In genomic region chr9:18477719-18478118, GRCh38 we compare ENCODE assay signal across 33 cellular contexts. TPM values are rescaled to one million over a fixed set of nuclear protein-coding genes. Genes with fewer than 3 reads are reported as not detected.
DNase-seq lines count a peak whose midpoint lies in the region; ATAC-seq and TF ChIP-seq lines count a peak whose summit lies in the region.
"Had no signal": no experiment of that assay in that cellular context is flagged by ENCODE, and none has a peak within 500 bp of the region (broad histone marks: within the 10 kb centered on the region; RNA-seq: fewer than 3 reads in every experiment).

No MANE protein-coding gene starts in this region.

- H3K36me3 ChIP-seq in SK-N-SH (replicated peaks in 1 of 2; ENCODE audit: control insufficient read depth in 1 of 2, insufficient read depth in 2 of 2, low read length in 1 of 2) (peaks cover 0 to 28% of the 10 kb centered on the region in 2 experiments), brain microvascular endothelial cell (replicated peaks) (no peaks in the 10 kb centered on the region)
- H3K36me3 ChIP-seq: esophagus squamous epithelium, HAP-1, left lung had no signal

- H3K79me2 ChIP-seq in SK-N-SH (ENCODE audit: insufficient read depth): peaks cover 94% of the 10 kb centered on the region

- TF ChIP-seq CTCF in SK-N-SH (IDR thresholded peaks at IDR 0.05): peak; percentile 32
- TF ChIP-seq CTCF in brain microvascular endothelial cell (IDR thresholded peaks at IDR 0.05; ENCODE audit: low read depth, low read length, missing control alignments): peak; percentile 18
- TF ChIP-seq CTCF in mesothelial cell of epicardium (IDR thresholded peaks at IDR 0.05; ENCODE audit: unreplicated experiment): no peak

- peaks cover 52% of the 10 kb centered on the region for H3K4me1 Mint-ChIP-seq in mesothelial cell of epicardium
- H3K4me1 Mint-ChIP-seq: activated B cell treated with CpG ODN at 0.5 μM for 24 hours; central memory CD8-positive, alpha-beta T cell; stimulated activated effector memory CD8-positive, alpha-beta T cell treated with anti-CD3 and anti-CD28 coated beads, Interleukin-12 subunit alpha, Interleukin-12 subunit beta, amount 100 ng/mL, for 72 hours had no signal

- no peaks in the 10 kb centered on the region for H4K20me1 ChIP-seq in SK-N-SH (ENCODE audit: insufficient read depth)

- H3K9me2 ChIP-seq in SK-N-SH: no peaks in the 10 kb centered on the region

- H3K4me3 ChIP-seq in SK-N-SH (ENCODE audit: low read depth in 2 of 2, low read length in 1 of 2) (peak overlapping the region in 1 of 2 experiments; percentile 81; a peak in 2 of 4 replicates), brain microvascular endothelial cell (ENCODE audit: low read depth, low read length) (no peak overlapping the region)
- H3K4me3 ChIP-seq: esophagus squamous epithelium, HAP-1, left lung, SK-N-MC had no signal

- ATAC-seq in SK-N-SH treated with all-trans-retinoic acid at 6 μM for 48 hours (no peak), GM21528 (IDR thresholded peaks at IDR 0.05; ENCODE audit: low FRiP score, unreplicated experiment) (no peak)
- ATAC-seq: HepG2; left lung; stimulated activated effector memory CD8-positive, alpha-beta T cell treated with anti-CD3 and anti-CD28 coated beads, Interleukin-12 subunit alpha, Interleukin-12 subunit beta, amount 100 ng/mL, for 72 hours had no signal

- H3K4me3 Mint-ChIP-seq in mesothelial cell of epicardium: peak overlapping the region; percentile 32
- H3K4me3 Mint-ChIP-seq: activated B cell treated with CpG ODN at 0.5 μM for 24 hours; activated naive CD8-positive, alpha-beta T cell; CD4-positive, alpha-beta T cell; central memory CD8-positive, alpha-beta T cell; stimulated activated effector memory CD8-positive, alpha-beta T cell treated with anti-CD3 and anti-CD28 coated beads, Interleukin-12 subunit alpha, Interleukin-12 subunit beta, amount 100 ng/mL, for 72 hours; T-helper 1 cell treated with Interleukin-12 subunit alpha and Interleukin-12 subunit beta and Interleukin-4 antibody, amounts not matched to agents 30 μg/mL and 1 μg/mL, for 36 hours had no signal

- CTCF ChIA-PET in SK-N-SH (lab: Yijun Ruan, JAX): interaction anchor here (1.6 kb wide), 1 partner anchor 223 kb away, joined by 4 read pairs; no protein-coding TSS in a partner anchor

- no peak overlapping the region for H2AFZ ChIP-seq in SK-N-SH (ENCODE audit: low read depth)

- POLR2A ChIA-PET in SK-N-SH (lab: Yijun Ruan, JAX): no interaction called here

- peak overlapping the region; percentile 84 for H3K4me2 ChIP-seq in SK-N-SH

- H3K27me3 Mint-ChIP-seq in mesothelial cell of epicardium (ENCODE audit: low read depth): no peaks in the 10 kb centered on the region
- H3K27me3 Mint-ChIP-seq: central memory CD8-positive, alpha-beta T cell had no signal

- TF ChIP-seq RAD21 in SK-N-SH (IDR thresholded peaks at IDR 0.05; ENCODE audit: low read length): no peak

- no peak for TF ChIP-seq EP300 in SK-N-SH (IDR thresholded peaks at IDR 0.05; ENCODE audit: borderline replicate concordance in 1 of 2, low read depth in 1 of 2, low read length in 1 of 2)

- H3K27ac ChIP-seq in SK-N-SH (ENCODE audit: low read depth in 2 of 2, low read length in 1 of 2) (peak overlapping the region; percentile 83 to 91; a peak in 3 of 4 replicates), brain microvascular endothelial cell (peak overlapping the region; percentile 62)
- H3K27ac ChIP-seq: 22Rv1, left lung, SK-N-MC had no signal

- no peaks in the 10 kb centered on the region for H3K27me3 ChIP-seq in SK-N-SH (ENCODE audit: insufficient read depth)
- H3K27me3 ChIP-seq in brain microvascular endothelial cell (replicated peaks): no peaks in the 10 kb centered on the region
- H3K27me3 ChIP-seq: esophagus squamous epithelium, left lung had no signal

- in situ Hi-C loops in brain microvascular endothelial cell (cut with HindIII; ENCODE audit: low pct_ligation_motif_present, low sequenced_read_pairs): no loop called here

- peak overlapping the region; percentile 82 for H3K9ac ChIP-seq in SK-N-SH

- DNase-seq in SK-N-SH (no peak), brain microvascular endothelial cell (no peak), mesothelial cell of epicardium (ENCODE audit: low spot score in 2 of 2, unreplicated experiment in 2 of 2) (no peak), DMS79 treated with DMSO at 0.1 percent for 48 hours (lab: John Stamatoyannopoulos, UW) (no peak), dedifferentiated amniotic fluid mesenchymal stem cell (ENCODE audit: extremely low spot score) (no peak), NCI-H146 treated with DMSO at 0.1 percent for 48 hours (lab: John Stamatoyannopoulos, UW; ENCODE audit: unreplicated experiment) (no peak)
- DNase-seq: activated B cell treated with CpG ODN at 0.5 μM for 24 hours; activated CD4-positive, alpha-beta T cell treated with anti-CD3 and anti-CD28 coated beads, Interleukin-2, amount 50 U/mL, for 1 hour; activated effector memory CD4-positive, alpha-beta T cell treated with Interleukin-2 at 50 U/mL for 16 hours; activated T-cell treated with anti-CD3 and anti-CD28 coated beads, Interleukin-2, amount 50 U/mL, for 1 hour; AML-193; anterior cingulate cortex; CD4-positive, alpha-beta T cell; DND-41; esophagus squamous epithelium; GF-D8; left lung; mesendoderm; NCI-H1417; NCI-H2081 treated with DMSO at 0.1 percent for 48 hours; NCI-H2227 treated with DMSO at 0.1 percent for 48 hours; NCI-H526; trophoblast cell had no signal

- H3F3A ChIP-seq in SK-N-SH (replicated peaks; ENCODE audit: insufficient read depth): peaks cover 52% of the 10 kb centered on the region

- H3K36me3 Mint-ChIP-seq in mesothelial cell of epicardium: no peaks in the 10 kb centered on the region
- H3K36me3 Mint-ChIP-seq: activated naive CD8-positive, alpha-beta T cell; stimulated activated effector memory CD8-positive, alpha-beta T cell treated with anti-CD3 and anti-CD28 coated beads, Interleukin-12 subunit alpha, Interleukin-12 subunit beta, amount 100 ng/mL, for 72 hours had no signal

- H3K9me3 Mint-ChIP-seq in mesothelial cell of epicardium: no peaks in the 10 kb centered on the region
- H3K9me3 Mint-ChIP-seq: activated B cell treated with CpG ODN at 0.5 μM for 24 hours; CD4-positive, alpha-beta T cell; stimulated activated effector memory CD8-positive, alpha-beta T cell treated with anti-CD3 and anti-CD28 coated beads, Interleukin-12 subunit alpha, Interleukin-12 subunit beta, amount 100 ng/mL, for 72 hours; T-helper 1 cell treated with Interleukin-12 subunit alpha and Interleukin-12 subunit beta and Interleukin-4 antibody, amounts not matched to agents 30 μg/mL and 1 μg/mL, for 36 hours had no signal

- no peaks in the 10 kb centered on the region for H3K9me3 ChIP-seq in SK-N-SH
- H3K9me3 ChIP-seq: esophagus squamous epithelium, HAP-1, left lung had no signal

- peaks cover 0 to 21% of the 10 kb centered on the region in 2 experiments; a peak in 3 of 4 replicates for H3K4me1 ChIP-seq in SK-N-SH (ENCODE audit: control insufficient read depth in 1 of 2, insufficient read depth in 2 of 2, low read depth in 1 of 2, low read length in 1 of 2)
- H3K4me1 ChIP-seq: left lung had no signal

- no peak overlapping the region for H3K27ac Mint-ChIP-seq in mesothelial cell of epicardium
- H3K27ac Mint-ChIP-seq: activated B cell treated with CpG ODN at 0.5 μM for 24 hours; activated naive CD8-positive, alpha-beta T cell; CD4-positive, alpha-beta T cell; stimulated activated effector memory CD8-positive, alpha-beta T cell treated with anti-CD3 and anti-CD28 coated beads, Interleukin-12 subunit alpha, Interleukin-12 subunit beta, amount 100 ng/mL, for 72 hours; T-helper 1 cell treated with Interleukin-12 subunit alpha and Interleukin-12 subunit beta and Interleukin-4 antibody, amounts not matched to agents 30 μg/mL and 1 μg/mL, for 36 hours had no signal

TF ChIP-seq in SK-N-SH, 30 proteins besides CTCF, POLR2A, EP300 and RAD21:
- TF ChIP-seq, protein P1, sequence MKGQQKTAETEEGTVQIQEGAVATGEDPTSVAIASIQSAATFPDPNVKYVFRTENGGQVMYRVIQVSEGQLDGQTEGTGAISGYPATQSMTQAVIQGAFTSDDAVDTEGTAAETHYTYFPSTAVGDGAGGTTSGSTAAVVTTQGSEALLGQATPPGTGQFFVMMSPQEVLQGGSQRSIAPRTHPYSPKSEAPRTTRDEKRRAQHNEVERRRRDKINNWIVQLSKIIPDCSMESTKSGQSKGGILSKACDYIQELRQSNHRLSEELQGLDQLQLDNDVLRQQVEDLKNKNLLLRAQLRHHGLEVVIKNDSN (IDR thresholded peaks at IDR 0.05; ENCODE audit: borderline replicate concordance, low read depth): no peak
- no peak for TF ChIP-seq GABPA (IDR thresholded peaks at IDR 0.05; ENCODE audit: low read depth)

TF ChIP-seq in SK-N-SH treated with all-trans-retinoic acid at 6 μM for 48 hours, 23 proteins besides CTCF, POLR2A, EP300 and RAD21 (continues in another document):
- TF ChIP-seq ZC3H10 (CRISPR knock-in tag; IDR thresholded peaks at IDR 0.05): no peak
- no peak for TF ChIP-seq ARNTL (CRISPR knock-in tag; IDR thresholded peaks at IDR 0.05; ENCODE audit: borderline replicate concordance, low read depth)
- no peak for TF ChIP-seq ZFP30 (CRISPR knock-in tag; IDR thresholded peaks at IDR 0.05)
- TF ChIP-seq ESRRG (CRISPR knock-in tag; IDR thresholded peaks at IDR 0.05): no peak
- no peak for TF ChIP-seq ISL1 (CRISPR knock-in tag; IDR thresholded peaks at IDR 0.05)
- no peak for TF ChIP-seq BACH2 (CRISPR knock-in tag; IDR thresholded peaks at IDR 0.05; ENCODE audit: borderline replicate concordance)
- no peak for TF ChIP-seq CSRNP3 (CRISPR knock-in tag; IDR thresholded peaks at IDR 0.05)
- no peak for TF ChIP-seq SNAI2 (CRISPR knock-in tag; IDR thresholded peaks at IDR 0.05)
- no peak for TF ChIP-seq TCF4 (CRISPR knock-in tag; IDR thresholded peaks at IDR 0.05; ENCODE audit: borderline replicate concordance)

RNA-seq across cellular contexts. Expression of gene ADAMTSL1, which starts 3.8 kb away (rescaled TPM):
- 114 and 163 TPM in 2 replicates for polyA plus RNA-seq in SK-N-SH (2012; rRNA removed)
- 59.3 and 94.0 TPM in 2 replicates for polyA plus RNA-seq in SK-N-SH (2012; cell fraction: cytosol; rRNA removed)
- polyA plus RNA-seq in SK-N-SH (2012; cell fraction: nucleus; rRNA removed): 215 and 304 TPM in 2 replicates
- total RNA-seq in mesothelial cell of epicardium: 44.1 to 48.0 TPM (median 45.2 TPM) in 3 replicates
- total RNA-seq: activated B cell treated with CpG ODN at 0.5 μM for 24 hours; CD4-positive, alpha-beta T cell; HepG2 had no signal
- polyA plus RNA-seq: HepG2 had no signal
